In genomic region chr2:48419884-48420511, GRCh38 we compare ENCODE assay signal across 1 cellular context.
TF ChIP-seq lines count a peak whose summit lies in the region.

No MANE protein-coding gene starts in this region.

TF ChIP-seq in K562, 482 proteins besides CTCF, POLR2A, EP300 and RAD21 (continued from another document):
- TF ChIP-seq ASH1L (IDR thresholded peaks at IDR 0.05; ENCODE audit: borderline replicate concordance, low read depth, partially characterized antibody), result no peak
